ENCODE assay signal across 16 cellular contexts in the genomic region with DNA sequence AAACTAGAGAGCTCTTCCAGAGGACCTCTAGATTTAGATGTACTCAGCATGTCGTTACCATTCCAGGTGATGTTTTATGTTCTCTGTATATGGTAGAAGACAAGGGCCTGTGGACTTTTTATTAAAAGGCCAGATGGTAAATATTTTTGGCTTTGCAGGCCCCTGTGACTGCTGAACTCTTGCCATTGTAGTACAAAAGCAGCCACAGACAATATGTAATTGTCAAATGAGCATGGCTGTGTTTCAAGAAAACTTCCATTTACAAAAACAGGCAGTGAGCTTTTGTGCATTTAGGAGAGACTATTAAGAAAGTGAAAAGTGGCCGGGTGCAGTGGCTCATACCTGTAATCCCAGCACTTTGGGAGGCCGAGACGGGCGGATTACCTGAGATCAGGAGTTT. TPM values are rescaled to one million over a fixed set of nuclear protein-coding genes. Genes with fewer than 3 reads are reported as not detected.
DNase-seq lines count a peak whose midpoint lies in the region; ATAC-seq and TF ChIP-seq lines count a peak whose summit lies in the region.
"Had no signal": no experiment of that assay in that cellular context is flagged by ENCODE, and none has a peak within 500 bp of the region (broad histone marks: within the 10 kb centered on the region; RNA-seq: fewer than 3 reads in every experiment).

No MANE protein-coding gene starts in this region.

- TF ChIP-seq CTCF in esophagus squamous epithelium (IDR thresholded peaks at IDR 0.05) = no peak

- no peaks in the 10 kb centered on the region for H3K9me3 ChIP-seq in esophagus squamous epithelium
- H3K9me3 ChIP-seq: A549, Caco-2, HAP-1 had no signal

- H3K4me1 ChIP-seq in esophagus squamous epithelium = peaks cover 9 to 22% (median 10%) of the 10 kb centered on the region in 3 donors

- no peaks in the 10 kb centered on the region for H3K27me3 ChIP-seq in esophagus squamous epithelium

- intact Hi-C loops in esophagus squamous epithelium (cut with DNase I) = no loop called here

- H3K27ac ChIP-seq in esophagus squamous epithelium = no peak overlapping the region
- H3K27ac ChIP-seq: 22Rv1, A549, C4-2B had no signal

- H3K36me3 Mint-ChIP-seq in activated T-cell treated with anti-CD3 and anti-CD28 coated beads, Interleukin-2, amount 50 U/mL, for 24 hours (ENCODE audit: low read depth) = peaks cover 84% of the 10 kb centered on the region
- H3K36me3 Mint-ChIP-seq in activated T-cell treated with anti-CD3 and anti-CD28 coated beads, Interleukin-2, amount 50 U/mL, for 72 hours (ENCODE audit: insufficient read depth in 2 of 2) = peaks cover 11 to 13% of the 10 kb centered on the region in 2 donors

- H3K27me3 Mint-ChIP-seq in activated T-cell treated with anti-CD3 and anti-CD28 coated beads, Interleukin-2, amount 50 U/mL, for 24 hours = no peaks in the 10 kb centered on the region
- no peaks in the 10 kb centered on the region for H3K27me3 Mint-ChIP-seq in activated T-cell treated with anti-CD3 and anti-CD28 coated beads, Interleukin-2, amount 50 U/mL, for 72 hours (ENCODE audit: low read depth)
- H3K27me3 Mint-ChIP-seq: CD4-positive, alpha-beta T cell had no signal

- peak overlapping the region; percentile 37 for H3K27ac Mint-ChIP-seq in activated T-cell treated with anti-CD3 and anti-CD28 coated beads, Interleukin-2, amount 50 U/mL, for 24 hours
- H3K27ac Mint-ChIP-seq in activated T-cell treated with anti-CD3 and anti-CD28 coated beads, Interleukin-2, amount 50 U/mL, for 72 hours = no peak overlapping the region
- H3K27ac Mint-ChIP-seq: CD4-positive, alpha-beta T cell had no signal

- no peak overlapping the region for H3K4me3 Mint-ChIP-seq in activated T-cell treated with anti-CD3 and anti-CD28 coated beads, Interleukin-2, amount 50 U/mL, for 24 hours
- H3K4me3 Mint-ChIP-seq in activated T-cell treated with anti-CD3 and anti-CD28 coated beads, Interleukin-2, amount 50 U/mL, for 72 hours = no peak overlapping the region
- H3K4me3 Mint-ChIP-seq: CD4-positive, alpha-beta T cell had no signal

- peaks cover 46% of the 10 kb centered on the region for H3K4me1 Mint-ChIP-seq in activated T-cell treated with anti-CD3 and anti-CD28 coated beads, Interleukin-2, amount 50 U/mL, for 24 hours (ENCODE audit: low read depth)
- peaks cover 39% of the 10 kb centered on the region for H3K4me1 Mint-ChIP-seq in activated T-cell treated with anti-CD3 and anti-CD28 coated beads, Interleukin-2, amount 50 U/mL, for 72 hours (ENCODE audit: low read depth)

- H3K9me3 Mint-ChIP-seq in activated T-cell treated with anti-CD3 and anti-CD28 coated beads, Interleukin-2, amount 50 U/mL, for 24 hours = no peaks in the 10 kb centered on the region
- no peaks in the 10 kb centered on the region for H3K9me3 Mint-ChIP-seq in activated T-cell treated with anti-CD3 and anti-CD28 coated beads, Interleukin-2, amount 50 U/mL, for 72 hours
- H3K9me3 Mint-ChIP-seq: CD4-positive, alpha-beta T cell had no signal

- 96 to 98% methylated on average over 5 of the region's 5 CpGs for WGBS in esophagus squamous epithelium, 2 donors

- no peak overlapping the region for H3K4me3 ChIP-seq in esophagus squamous epithelium
- H3K4me3 ChIP-seq: A549, HAP-1 had no signal

- no peak for TF ChIP-seq POLR2A in esophagus squamous epithelium (IDR thresholded peaks at IDR 0.05)

- H3K36me3 ChIP-seq in esophagus squamous epithelium = peaks cover 0 to 52% (median 5%) of the 10 kb centered on the region in 3 donors

- no peak for DNase-seq in activated T-cell treated with anti-CD3 and anti-CD28 coated beads, Interleukin-2, amount 50 U/mL, for 24 hours
- DNase-seq in activated T-cell treated with anti-CD3 and anti-CD28 coated beads, Interleukin-2, amount 50 U/mL, for 72 hours = no peak
- DNase-seq in globus pallidus (ENCODE audit: low spot score) = peak; percentile 60
- peak; percentile 25 for DNase-seq in putamen (ENCODE audit: low spot score)
- DNase-seq in NCI-H446 treated with DMSO at 0.1 percent for 48 hours (lab: John Stamatoyannopoulos, UW) = no peak
- no peak for DNase-seq in esophagus squamous epithelium (lab: John Stamatoyannopoulos, UW)
- DNase-seq: AML-193; Caco-2; CD4-positive, alpha-beta T cell had no signal

- ATAC-seq in activated T-cell treated with anti-CD3 and anti-CD28 coated beads, Interleukin-2, amount 50 U/mL, for 72 hours (replicated peaks in 1 of 2) = no peak
- no peak for ATAC-seq in HG03354 (IDR thresholded peaks at IDR 0.05; ENCODE audit: poor library complexity, severe bottlenecking, unreplicated experiment)
- ATAC-seq: A549 had no signal

RNA-seq across cellular contexts. Expression of a gene that starts 4.6 kb away (rescaled TPM):
- total RNA-seq in activated T-cell treated with anti-CD3 and anti-CD28 coated beads, Interleukin-2, amount 50 U/mL, for 72 hours = 10 to 100 TPM; 30.8 to 32.2 TPM
- total RNA-seq in esophagus squamous epithelium = 10 to 100 TPM; 14.1 to 29.6 (median 25.5) TPM

RNA-seq across cellular contexts. Expression of a gene that starts 4.8 kb away (rescaled TPM):
- 10 to 100 TPM; 33.2 to 38.3 TPM for total RNA-seq in activated T-cell treated with anti-CD3 and anti-CD28 coated beads, Interleukin-2, amount 50 U/mL, for 72 hours
- total RNA-seq in esophagus squamous epithelium = 10 to 100 TPM; 24.0 to 36.0 (median 30.1) TPM

RNA-seq across cellular contexts. Expression of a gene that starts 7.4 kb away (rescaled TPM):
- total RNA-seq in activated T-cell treated with anti-CD3 and anti-CD28 coated beads, Interleukin-2, amount 50 U/mL, for 72 hours = 1 to 10 TPM; 3.3 to 3.7 TPM
- not detected for total RNA-seq in esophagus squamous epithelium
- total RNA-seq: H1, HT-29 had no signal

RNA-seq across cellular contexts. Expression of a gene that starts 13.8 kb away (rescaled TPM):
- total RNA-seq in activated T-cell treated with anti-CD3 and anti-CD28 coated beads, Interleukin-2, amount 50 U/mL, for 72 hours = 10 to 100 TPM in 1 of 2 donors, 1 to 10 TPM in 1; 9.9 to 10.1 TPM
- total RNA-seq in esophagus squamous epithelium = 10 to 100 TPM; 14.3 to 21.8 (median 21.4) TPM

RNA-seq across cellular contexts. Expression of a gene that starts 33.0 kb away (rescaled TPM):
- 10 to 100 TPM; 41.1 to 45.3 TPM for total RNA-seq in activated T-cell treated with anti-CD3 and anti-CD28 coated beads, Interleukin-2, amount 50 U/mL, for 72 hours
- total RNA-seq in esophagus squamous epithelium = 10 to 100 TPM; 21.5 to 38.9 (median 24.9) TPM

Comparison
In these comparisons a context has a peak if more than half of its experiments do, and no peak if none do; other contexts are left out.
1. DNase-seq: peak in globus pallidus (single experiment) and putamen (single experiment); none in activated T-cell treated with anti-CD3 and anti-CD28 coated beads, Interleukin-2, amount 50 U/mL, for 24 hours (single experiment), activated T-cell treated with anti-CD3 and anti-CD28 coated beads, Interleukin-2, amount 50 U/mL, for 72 hours (0 of 2), NCI-H446 treated with DMSO at 0.1 percent for 48 hours (single experiment) and esophagus squamous epithelium (single experiment).